Comparison of ENCODE assay signal across 14 cellular contexts in genomic region chr6:163757506-163757905, GRCh38.
"Had no signal": no experiment of that assay in that cellular context is flagged by ENCODE, and none has a peak within 500 bp of the region (broad histone marks: within the 10 kb centered on the region; RNA-seq: fewer than 3 reads in every experiment).

No MANE protein-coding gene starts in this region.

- H3K4me1 ChIP-seq: pancreas, sigmoid colon had no signal

- H3K4me3 Mint-ChIP-seq: activated CD4-positive, alpha-beta memory T cell treated with anti-CD3 and anti-CD28 coated beads for 36 hours; activated CD8-positive, alpha-beta memory T cell treated with anti-CD3 and anti-CD28 coated beads, Interleukin-2, amount 10 ng/mL, durations not matched to agents 7 days and 5 days; activated T-cell treated with anti-CD3 and anti-CD28 coated beads, Interleukin-2, amount 50 U/mL, for 24 hours; effector memory CD8-positive, alpha-beta T cell; naive thymus-derived CD4-positive, alpha-beta T cell; stimulated activated effector memory CD8-positive, alpha-beta T cell treated with anti-CD3 and anti-CD28 coated beads, Interleukin-12 subunit alpha, Interleukin-12 subunit beta, amount 100 ng/mL, for 72 hours had no signal

- DNase-seq: activated CD4-positive, alpha-beta memory T cell treated with anti-CD3 and anti-CD28 coated beads for 36 hours; activated CD8-positive, alpha-beta memory T cell treated with anti-CD3 and anti-CD28 coated beads, Interleukin-2, amount 10 ng/mL, durations not matched to agents 7 days and 5 days; activated naive CD4-positive, alpha-beta T cell treated with anti-CD3 and anti-CD28 coated beads, Interleukin-2, amount 50 U/mL, for 16 hours; activated T-cell treated with anti-CD3 and anti-CD28 coated beads, Interleukin-2, amount 50 U/mL, for 24 hours; dermis blood vessel endothelial cell; effector memory CD8-positive, alpha-beta T cell; islet precursor cell; mucosa of descending colon; naive thymus-derived CD4-positive, alpha-beta T cell; pancreas; sigmoid colon; stimulated activated CD4-positive, alpha-beta T cell treated with anti-CD3 and anti-CD28 coated beads, Interleukin-2, amount 100 ng/mL, for 24 hours had no signal

- H3K36me3 Mint-ChIP-seq: activated CD4-positive, alpha-beta memory T cell treated with anti-CD3 and anti-CD28 coated beads for 36 hours had no signal

- H3K27ac ChIP-seq: epithelial cell of prostate, pancreas, sigmoid colon had no signal

- H3K9me3 Mint-ChIP-seq: activated CD4-positive, alpha-beta memory T cell treated with anti-CD3 and anti-CD28 coated beads for 36 hours; activated T-cell treated with anti-CD3 and anti-CD28 coated beads, Interleukin-2, amount 50 U/mL, for 24 hours had no signal

- H3K27me3 ChIP-seq: pancreas, sigmoid colon had no signal

- H3K4me3 ChIP-seq: mucosa of descending colon, pancreas, sigmoid colon had no signal

- H3K9me3 ChIP-seq: mucosa of descending colon, pancreas, sigmoid colon had no signal

- H3K36me3 ChIP-seq: pancreas, sigmoid colon had no signal

- H3K27ac Mint-ChIP-seq: activated CD4-positive, alpha-beta memory T cell treated with anti-CD3 and anti-CD28 coated beads for 36 hours; activated CD8-positive, alpha-beta memory T cell treated with anti-CD3 and anti-CD28 coated beads, Interleukin-2, amount 10 ng/mL, durations not matched to agents 7 days and 5 days; activated T-cell treated with anti-CD3 and anti-CD28 coated beads, Interleukin-2, amount 50 U/mL, for 24 hours; effector memory CD8-positive, alpha-beta T cell; naive thymus-derived CD4-positive, alpha-beta T cell; stimulated activated effector memory CD8-positive, alpha-beta T cell treated with anti-CD3 and anti-CD28 coated beads, Interleukin-12 subunit alpha, Interleukin-12 subunit beta, amount 100 ng/mL, for 72 hours had no signal
